Comparison of ENCODE assay signal across 1 cellular context in the genomic region with DNA sequence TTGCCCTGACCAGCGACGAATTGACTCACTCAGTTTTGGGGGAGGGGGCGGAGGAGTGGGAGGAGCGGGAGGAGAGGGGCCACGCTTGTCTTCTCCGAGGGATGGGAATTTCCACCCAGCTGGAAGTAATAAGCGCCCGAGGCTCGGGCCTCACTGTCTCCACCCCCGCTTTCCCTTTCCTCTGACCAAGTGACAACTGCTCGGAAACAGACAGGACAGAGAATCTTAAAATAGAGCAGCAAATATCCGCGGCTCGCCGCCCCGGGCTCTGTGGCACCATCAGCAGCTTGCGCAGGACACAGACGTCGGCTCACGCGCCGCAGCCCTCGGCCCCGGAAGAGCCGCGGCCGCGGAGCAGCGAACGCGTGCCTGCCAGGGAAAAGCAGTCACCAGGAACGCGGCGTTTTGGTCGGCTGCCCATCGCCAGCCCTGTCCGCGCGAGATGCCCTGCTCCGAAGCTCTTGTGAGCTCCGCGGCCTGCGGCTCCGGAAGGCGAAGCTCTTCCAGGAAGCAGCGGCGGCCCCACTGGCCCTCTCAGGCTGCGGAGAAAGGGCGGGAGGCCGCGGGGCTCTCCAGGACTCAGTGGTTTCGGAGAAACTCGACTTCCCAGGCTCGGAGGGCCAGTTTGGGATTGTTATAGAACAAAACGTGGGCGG.
TF ChIP-seq lines count a peak whose summit lies in the region.

No MANE protein-coding gene starts in this region.

TF ChIP-seq in HEK293, 187 proteins besides CTCF, POLR2A, EP300 and RAD21 (continued from another document):
- TF ChIP-seq ZNF391 (tag by site-specific recombination; IDR thresholded peaks at IDR 0.05; ENCODE audit: borderline replicate concordance, low read depth) (no peak), ZNF132 (tag by site-specific recombination; IDR thresholded peaks at IDR 0.05; ENCODE audit: borderline replicate concordance) (no peak), ZNF654 (tag by site-specific recombination; IDR thresholded peaks at IDR 0.05; ENCODE audit: low read depth) (no peak), BCL6B (tag by site-specific recombination; IDR thresholded peaks at IDR 0.05) (no peak), ZNF510 (tag by site-specific recombination; IDR thresholded peaks at IDR 0.05; ENCODE audit: insufficient replicate concordance) (no peak), SCRT2 (tag by site-specific recombination; IDR thresholded peaks at IDR 0.05) (no peak), ZNF155 (tag by site-specific recombination; IDR thresholded peaks at IDR 0.05) (no peak), GLIS1 (tag by site-specific recombination; IDR thresholded peaks at IDR 0.05) (no peak), ZFP37 (tag by site-specific recombination; IDR thresholded peaks at IDR 0.05) (peak; percentile 79; the same call in 1 of the 2 replicates), ZNF274 (IDR thresholded peaks at IDR 0.05; ENCODE audit: low read length) (no peak), ZNF274 (tag by site-specific recombination; IDR thresholded peaks at IDR 0.05; ENCODE audit: borderline replicate concordance) (no peak), ZBTB8A (tag by site-specific recombination; IDR thresholded peaks at IDR 0.05) (peak; percentile 4; the same call in 1 of the 2 replicates), ZNF292 (tag by site-specific recombination; IDR thresholded peaks at IDR 0.05; ENCODE audit: borderline replicate concordance, low read depth) (no peak), ZNF518A (tag by site-specific recombination; conservative IDR thresholded peaks at IDR 0.05; ENCODE audit: low read depth) (no peak), ZNF529 (tag by site-specific recombination; IDR thresholded peaks at IDR 0.05; ENCODE audit: insufficient replicate concordance) (no peak), SCRT1 (tag by site-specific recombination; IDR thresholded peaks at IDR 0.05; ENCODE audit: borderline replicate concordance) (no peak), ZNF791 (tag by site-specific recombination; IDR thresholded peaks at IDR 0.05) (no peak), ZNF433 (tag by site-specific recombination; IDR thresholded peaks at IDR 0.05; ENCODE audit: low read depth) (no peak), ZEB2 (tag by site-specific recombination; IDR thresholded peaks at IDR 0.05) (peak; percentile 32), SP2 (tag by site-specific recombination; IDR thresholded peaks at IDR 0.05) (no peak), REPIN1 (tag by site-specific recombination; IDR thresholded peaks at IDR 0.05; ENCODE audit: low read depth) (no peak), ZBTB48 (tag by site-specific recombination; IDR thresholded peaks at IDR 0.05) (no peak), ZNF354C (tag by site-specific recombination; IDR thresholded peaks at IDR 0.05; ENCODE audit: borderline replicate concordance, low read depth) (no peak), ZNF23 (tag by site-specific recombination; IDR thresholded peaks at IDR 0.05; ENCODE audit: borderline replicate concordance) (no peak), YY1 (tag by site-specific recombination; IDR thresholded peaks at IDR 0.05) (peak; percentile 14; the same call in 1 of the 2 replicates), ZNF26 (tag by site-specific recombination; IDR thresholded peaks at IDR 0.05) (no peak), MYNN (tag by site-specific recombination; IDR thresholded peaks at IDR 0.05; ENCODE audit: borderline replicate concordance) (no peak), OVOL3 (tag by site-specific recombination; IDR thresholded peaks at IDR 0.05) (no peak), ZNF146 (tag by site-specific recombination; IDR thresholded peaks at IDR 0.05) (no peak; the same call in 1 of the 2 replicates), SP3 (tag by site-specific recombination; IDR thresholded peaks at IDR 0.05) (peak; percentile 73), PRDM10 (tag by site-specific recombination; IDR thresholded peaks at IDR 0.05) (peak; percentile 77), ZNF324 (tag by site-specific recombination; IDR thresholded peaks at IDR 0.05) (no peak; the same call in 1 of the 2 replicates)
- TF ChIP-seq, protein P1, sequence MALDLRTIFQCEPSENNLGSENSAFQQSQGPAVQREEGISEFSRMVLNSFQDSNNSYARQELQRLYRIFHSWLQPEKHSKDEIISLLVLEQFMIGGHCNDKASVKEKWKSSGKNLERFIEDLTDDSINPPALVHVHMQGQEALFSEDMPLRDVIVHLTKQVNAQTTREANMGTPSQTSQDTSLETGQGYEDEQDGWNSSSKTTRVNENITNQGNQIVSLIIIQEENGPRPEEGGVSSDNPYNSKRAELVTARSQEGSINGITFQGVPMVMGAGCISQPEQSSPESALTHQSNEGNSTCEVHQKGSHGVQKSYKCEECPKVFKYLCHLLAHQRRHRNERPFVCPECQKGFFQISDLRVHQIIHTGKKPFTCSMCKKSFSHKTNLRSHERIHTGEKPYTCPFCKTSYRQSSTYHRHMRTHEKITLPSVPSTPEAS (tag by site-specific recombination; IDR thresholded peaks at IDR 0.05), result no peak; the same call in 1 of the 2 replicates
- TF ChIP-seq, protein P2, sequence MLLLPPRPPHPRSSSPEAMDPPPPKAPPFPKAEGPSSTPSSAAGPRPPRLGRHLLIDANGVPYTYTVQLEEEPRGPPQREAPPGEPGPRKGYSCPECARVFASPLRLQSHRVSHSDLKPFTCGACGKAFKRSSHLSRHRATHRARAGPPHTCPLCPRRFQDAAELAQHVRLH (tag by site-specific recombination; IDR thresholded peaks at IDR 0.05), result no peak
